In genomic region chr11:12215192-12215591, GRCh38 we compare ENCODE assay signal across 11 cellular contexts.
A peak's percentile ranks its signal among the peaks of the same experiment; 100 is the strongest.
DNase-seq lines count a peak whose midpoint lies in the region; ATAC-seq and TF ChIP-seq lines count a peak whose summit lies in the region.
"Had no signal": no experiment of that assay in that cellular context is flagged by ENCODE, and none has a peak within 500 bp of the region (broad histone marks: within the 10 kb centered on the region; RNA-seq: fewer than 3 reads in every experiment).

No MANE protein-coding gene starts in this region.

- no peaks in the 10 kb centered on the region for H3K27me3 ChIP-seq in GM23248 (replicated peaks; ENCODE audit: insufficient read depth)
- H3K27me3 ChIP-seq in ascending aorta, result no peaks in the 10 kb centered on the region
- no peaks in the 10 kb centered on the region for H3K27me3 ChIP-seq in osteoblast (ENCODE audit: insufficient read depth, low read length)

- H4K20me1 ChIP-seq in GM23248 (ENCODE audit: insufficient read depth) (no peaks in the 10 kb centered on the region), osteoblast (ENCODE audit: insufficient read depth, low read length) (no peaks in the 10 kb centered on the region)

- no peak for TF ChIP-seq CTCF in ascending aorta (IDR thresholded peaks at IDR 0.05)
- TF ChIP-seq CTCF in osteoblast (IDR thresholded peaks at IDR 0.05; ENCODE audit: extremely low read depth, low read depth, low read length), result no peak

- no peak for DNase-seq in GM23248
- DNase-seq in NCI-H1092 treated with DMSO at 0.1 percent for 48 hours (lab: John Stamatoyannopoulos, UW), result peak; percentile 89
- no peak for DNase-seq in ascending aorta (ENCODE audit: low spot score in 2 of 2)
- no peak for DNase-seq in osteoblast (ENCODE audit: insufficient read length, low spot score, missing footprints)
- no peak for DNase-seq in effector CD4-positive, alpha-beta T cell
- DNase-seq in NCI-H187 (lab: John Stamatoyannopoulos, UW), result no peak
- DNase-seq: GF-D8, NCI-H1105 treated with DMSO at 0.1 percent for 48 hours, posterior cingulate gyrus, SW 1271 had no signal

- H3K4me2 ChIP-seq in GM23248 (ENCODE audit: unreplicated experiment), result no peak overlapping the region
- H3K4me2 ChIP-seq in osteoblast (ENCODE audit: insufficient read depth, low read length), result no peak overlapping the region

- ATAC-seq in HG02798 (IDR thresholded peaks at IDR 0.05; ENCODE audit: poor library complexity, unreplicated experiment), result no peak

- peaks cover 8% of the 10 kb centered on the region; the same call in 1 of the 2 replicates for H3K79me2 ChIP-seq in GM23248 (ENCODE audit: insufficient read depth)
- H3K79me2 ChIP-seq in osteoblast (ENCODE audit: insufficient read depth, low read length), result peaks cover 2% of the 10 kb centered on the region

- H3K9me2 ChIP-seq in GM23248 (ENCODE audit: insufficient read depth), result no peaks in the 10 kb centered on the region

- in situ Hi-C loops in GM23248 (cut with MboI), result no loop called here

- no peak overlapping the region for H3K4me3 ChIP-seq in GM23248
- H3K4me3 ChIP-seq in ascending aorta, result no peak overlapping the region
- no peak overlapping the region for H3K4me3 ChIP-seq in osteoblast (ENCODE audit: insufficient read depth, low read length)

- WGBS in GM23248 (ENCODE audit: low coverage in 1 of 2, low lambda C conversion rate in 2 of 2, missing lambda C conversion rate in 2 of 2), 2 experiments, result 86 to 91% methylated on average over 8 of the region's 8 CpGs

- H3K27ac ChIP-seq in GM23248 (peak overlapping the region; percentile 56), ascending aorta (peak overlapping the region; percentile 94 to 98), osteoblast (ENCODE audit: low read depth, low read length) (peak overlapping the region; percentile 84)

- H3F3A ChIP-seq in GM23248 (ENCODE audit: insufficient read depth), result peaks cover 29% of the 10 kb centered on the region

- intact Hi-C loops in ascending aorta (cut with DNase I), result no loop called here

- H3K36me3 ChIP-seq in GM23248 (ENCODE audit: low read depth) (peaks cover 45% of the 10 kb centered on the region), ascending aorta (peaks cover 80 to 83% of the 10 kb centered on the region in 2 donors), osteoblast (ENCODE audit: insufficient read depth, low read length) (peaks cover 93% of the 10 kb centered on the region)

- H2AFZ ChIP-seq in GM23248 (no peak overlapping the region), osteoblast (ENCODE audit: low read length) (no peak overlapping the region)

- H3K9ac ChIP-seq in GM23248, result no peak overlapping the region

- H3K4me1 ChIP-seq in GM23248 (ENCODE audit: insufficient read depth) (peaks cover 17% of the 10 kb centered on the region), ascending aorta (peaks cover 9 to 51% of the 10 kb centered on the region in 2 donors), osteoblast (ENCODE audit: insufficient read depth, low read length) (peaks cover 45% of the 10 kb centered on the region)

- H3K9me3 ChIP-seq in GM23248 (ENCODE audit: low read depth), result no peaks in the 10 kb centered on the region
- no peaks in the 10 kb centered on the region for H3K9me3 ChIP-seq in ascending aorta
- no peaks in the 10 kb centered on the region for H3K9me3 ChIP-seq in osteoblast (ENCODE audit: low read depth, low read length)
